ENCODE assay signal across 8 cellular contexts in the genomic region with DNA sequence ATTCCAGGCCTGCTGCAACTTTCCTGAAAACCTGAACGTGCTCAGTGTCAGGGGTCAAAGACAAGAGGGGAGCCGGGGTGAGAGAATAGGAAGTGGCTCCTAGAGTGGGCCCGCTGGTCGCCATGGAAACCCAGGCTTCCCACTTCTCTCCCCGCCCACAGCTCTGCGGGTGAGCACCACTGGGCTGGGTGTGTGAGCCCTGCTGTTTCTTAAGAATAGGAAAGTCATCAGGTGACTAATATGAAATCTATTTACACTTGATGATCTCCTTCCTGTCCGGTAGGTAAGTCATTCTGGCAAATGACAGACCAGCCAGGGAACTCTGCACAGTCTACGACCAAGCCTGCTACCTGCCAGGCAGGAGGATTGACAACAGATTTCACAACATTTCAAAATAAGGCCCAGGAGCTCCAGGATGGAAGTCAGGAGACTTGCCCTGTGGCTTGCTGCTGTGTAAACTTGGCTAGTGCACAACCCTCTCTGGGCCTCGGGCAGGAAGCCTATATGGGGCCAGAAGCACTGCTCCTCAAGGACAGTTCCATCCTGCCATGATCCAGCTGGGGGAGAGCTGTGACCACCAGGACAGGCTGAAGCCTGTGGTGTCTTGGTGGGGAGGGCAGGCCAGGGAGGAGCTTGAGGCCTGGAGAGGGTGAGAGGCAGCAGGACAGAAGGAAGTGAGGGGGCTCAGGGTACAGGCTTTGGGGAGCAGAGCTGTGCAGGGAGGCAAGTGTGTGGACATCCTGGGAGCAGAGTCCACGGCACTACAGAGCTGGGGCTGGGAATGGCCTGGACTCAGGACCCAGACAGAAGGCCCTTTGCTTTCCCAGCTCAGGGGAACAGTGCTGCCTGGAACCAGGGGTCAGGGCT.
DNase-seq lines count a peak whose midpoint lies in the region; ATAC-seq and TF ChIP-seq lines count a peak whose summit lies in the region.

No MANE protein-coding gene starts in this region.

- no peaks in the 10 kb centered on the region for H3K27me3 ChIP-seq in psoas muscle (ENCODE audit: insufficient read depth in 3 of 3, low read length in 2 of 3)

- peaks cover 12% of the 10 kb centered on the region for H3K4me1 ChIP-seq in psoas muscle

- ATAC-seq in GM21786 (IDR thresholded peaks at IDR 0.05; ENCODE audit: unreplicated experiment): peak; percentile 88
- peak; percentile 52 to 70 (median 68) for ATAC-seq in psoas muscle

- no peaks in the 10 kb centered on the region for H3K36me3 ChIP-seq in psoas muscle (ENCODE audit: insufficient read depth in 1 of 2, low read depth in 1 of 2)

- H3K9me3 ChIP-seq in psoas muscle: no peaks in the 10 kb centered on the region

- intact Hi-C loops in psoas muscle (cut with DNase I): no loop called here

- peak overlapping the region; percentile 30 for H3K27ac ChIP-seq in psoas muscle

- WGBS in psoas muscle, 3 donors: 60 to 73% (median 73%) methylated on average over 10 of the region's 10 CpGs

- H3K4me3 ChIP-seq in Jurkat, Clone E6-1 (ENCODE audit: low read length): no peak overlapping the region
- H3K4me3 ChIP-seq in fibroblast of the aortic adventitia (ENCODE audit: low read depth, low read length) (no peak overlapping the region), psoas muscle (no peak overlapping the region)

- DNase-seq in GM10266 (ENCODE audit: extremely low spot score) (peak; percentile 70), fibroblast of the aortic adventitia (ENCODE audit: low read depth) (peak; percentile 79), psoas muscle (peak in 1 of 2 donors; percentile 57), cerebellar nuclear complex (lab: John Stamatoyannopoulos, UW) (no peak), DMS153 treated with DMSO at 0.1 percent for 48 hours (lab: John Stamatoyannopoulos, UW; ENCODE audit: unreplicated experiment) (no peak)
- DNase-seq in Jurkat, Clone E6-1 (ENCODE audit: low read depth, low spot score): peak; percentile 59
- DNase-seq in activated CD4-positive, alpha-beta T cell treated with anti-CD3 and anti-CD28 coated beads, Interleukin-2, amount 50 U/mL, for 48 hours: peak; percentile 72 to 78

- TF ChIP-seq CTCF in GM10266 (IDR thresholded peaks at IDR 0.05; ENCODE audit: control insufficient read depth, insufficient read depth, low read depth, missing control alignments): no peak
- TF ChIP-seq CTCF in fibroblast of the aortic adventitia (IDR thresholded peaks at IDR 0.05; ENCODE audit: insufficient read depth, low read length): no peak
- TF ChIP-seq CTCF in psoas muscle (IDR thresholded peaks at IDR 0.05): no peak

Comparison
In these comparisons a context has a peak if more than half of its experiments do, and no peak if none do; other contexts are left out.
1. DNase-seq: peak in GM10266 (single experiment), Jurkat, Clone E6-1 (single experiment), activated CD4-positive, alpha-beta T cell treated with anti-CD3 and anti-CD28 coated beads, Interleukin-2, amount 50 U/mL, for 48 hours (2 of 2) and fibroblast of the aortic adventitia (single experiment); none in cerebellar nuclear complex (0 of 2) and DMS153 treated with DMSO at 0.1 percent for 48 hours (single experiment).